In genomic region chr2:236393581-236393980, GRCh38 we compare ENCODE assay signal across 26 cellular contexts.
"Had no signal": no experiment of that assay in that cellular context is flagged by ENCODE, and none has a peak within 500 bp of the region (broad histone marks: within the 10 kb centered on the region; RNA-seq: fewer than 3 reads in every experiment).

No MANE protein-coding gene starts in this region.

- H3K9me3 ChIP-seq: colonic mucosa, mucosa of descending colon, ovary, psoas muscle, right lobe of liver, suprapubic skin, transverse colon, upper lobe of right lung, uterus had no signal

- H3K36me3 ChIP-seq: colonic mucosa, neural progenitor cell, ovary, right lobe of liver, suprapubic skin, transverse colon, upper lobe of right lung, uterus had no signal

- DNase-seq: colonic mucosa; dermis blood vessel endothelial cell; effector memory CD4-positive, alpha-beta T cell; hypothalamus; kidney; mesenchymal stem cell; mucosa of descending colon; naive B cell; nucleus accumbens; ovary; psoas muscle; right lobe of liver; small intestine; stimulated activated CD4-positive, alpha-beta T cell treated with anti-CD3 and anti-CD28 coated beads, Interleukin-15, amount 100 ng/mL, for 24 hours; stimulated activated CD4-positive, alpha-beta T cell treated with anti-CD3 and anti-CD28 coated beads, Interleukin-2, amount 100 ng/mL, for 48 hours; stimulated activated CD8-positive, alpha-beta memory T cell treated with anti-CD3 and anti-CD28 coated beads, Interleukin-4, amount 100 ng/mL, for 48 hours; stimulated activated naive CD4-positive, alpha-beta T cell; stimulated activated naive CD8-positive, alpha-beta T cell treated with anti-CD3 and anti-CD28 coated beads, Interleukin-15, amount 100 ng/mL, for 72 hours; transverse colon; upper lobe of right lung; uterus had no signal

- H3K27me3 ChIP-seq: colonic mucosa, neural progenitor cell, ovary, right lobe of liver, transverse colon, upper lobe of right lung, uterus had no signal

- H3K4me1 Mint-ChIP-seq: mesothelial cell of epicardium; naive B cell; stimulated activated naive CD8-positive, alpha-beta T cell treated with anti-CD3 and anti-CD28 coated beads, Interleukin-15, amount 100 ng/mL, for 72 hours had no signal

- H3K4me1 ChIP-seq: colonic mucosa, psoas muscle, right lobe of liver, suprapubic skin, transverse colon, upper lobe of right lung, uterus had no signal

- H3K9me3 Mint-ChIP-seq: natural killer cell treated with Interleukin-12 subunit alpha and Interleukin-12 subunit beta and Interleukin-15 and Interleukin-18, amount 100 ng/mL, for 72 hours; stimulated activated naive CD8-positive, alpha-beta T cell treated with anti-CD3 and anti-CD28 coated beads, Interleukin-15, amount 100 ng/mL, for 72 hours had no signal

- H3K27ac ChIP-seq: colonic mucosa, neural progenitor cell, ovary, psoas muscle, right lobe of liver, suprapubic skin, transverse colon, upper lobe of right lung, uterus had no signal

- H3K9ac ChIP-seq: neural progenitor cell had no signal

- ATAC-seq: left lobe of liver; mucosa of descending colon; natural killer cell treated with Interleukin-12 subunit alpha and Interleukin-12 subunit beta and Interleukin-15 and Interleukin-18, amount 100 ng/mL, for 72 hours; psoas muscle; right lobe of liver; stimulated activated naive CD8-positive, alpha-beta T cell treated with anti-CD3 and anti-CD28 coated beads, Interleukin-15, amount 100 ng/mL, for 72 hours; upper lobe of right lung had no signal

- H3K27ac Mint-ChIP-seq: mesothelial cell of epicardium; natural killer cell treated with Interleukin-12 subunit alpha and Interleukin-12 subunit beta and Interleukin-15 and Interleukin-18, amount 100 ng/mL, for 72 hours; neural progenitor cell had no signal

- H3K4me3 Mint-ChIP-seq: mesothelial cell of epicardium; naive B cell; natural killer cell treated with Interleukin-12 subunit alpha and Interleukin-12 subunit beta and Interleukin-15 and Interleukin-18, amount 100 ng/mL, for 72 hours; neural progenitor cell; stimulated activated naive CD8-positive, alpha-beta T cell treated with anti-CD3 and anti-CD28 coated beads, Interleukin-15, amount 100 ng/mL, for 72 hours had no signal

- H3K36me3 Mint-ChIP-seq: naive B cell; natural killer cell treated with Interleukin-12 subunit alpha and Interleukin-12 subunit beta and Interleukin-15 and Interleukin-18, amount 100 ng/mL, for 72 hours had no signal

- H3K4me3 ChIP-seq: colonic mucosa, mucosa of descending colon, neural progenitor cell, ovary, psoas muscle, right lobe of liver, suprapubic skin, transverse colon, upper lobe of right lung, uterus had no signal

- H3K27me3 Mint-ChIP-seq: stimulated activated naive CD8-positive, alpha-beta T cell treated with anti-CD3 and anti-CD28 coated beads, Interleukin-15, amount 100 ng/mL, for 72 hours had no signal

- H3K4me2 ChIP-seq: neural progenitor cell had no signal
